In genomic region chr14:90572461-90573150, GRCh38 we compare ENCODE assay signal across 1 cellular context.
TF ChIP-seq lines count a peak whose summit lies in the region.

No MANE protein-coding gene starts in this region.

TF ChIP-seq in GM23338, 12 proteins besides CTCF, POLR2A, EP300 and RAD21 (continued from another document):
- TF ChIP-seq ZNF462 (CRISPR knock-in tag; IDR thresholded peaks at IDR 0.05) (no peak), STAT1 (IDR thresholded peaks at IDR 0.05; ENCODE audit: unreplicated experiment) (no peak), EZH2phosphoT487 (IDR thresholded peaks at IDR 0.05; ENCODE audit: unreplicated experiment) (no peak), POLR2AphosphoS5 (IDR thresholded peaks at IDR 0.05; ENCODE audit: low read depth) (no peak)
